ENCODE assay signal across 24 cellular contexts in the genomic region with DNA sequence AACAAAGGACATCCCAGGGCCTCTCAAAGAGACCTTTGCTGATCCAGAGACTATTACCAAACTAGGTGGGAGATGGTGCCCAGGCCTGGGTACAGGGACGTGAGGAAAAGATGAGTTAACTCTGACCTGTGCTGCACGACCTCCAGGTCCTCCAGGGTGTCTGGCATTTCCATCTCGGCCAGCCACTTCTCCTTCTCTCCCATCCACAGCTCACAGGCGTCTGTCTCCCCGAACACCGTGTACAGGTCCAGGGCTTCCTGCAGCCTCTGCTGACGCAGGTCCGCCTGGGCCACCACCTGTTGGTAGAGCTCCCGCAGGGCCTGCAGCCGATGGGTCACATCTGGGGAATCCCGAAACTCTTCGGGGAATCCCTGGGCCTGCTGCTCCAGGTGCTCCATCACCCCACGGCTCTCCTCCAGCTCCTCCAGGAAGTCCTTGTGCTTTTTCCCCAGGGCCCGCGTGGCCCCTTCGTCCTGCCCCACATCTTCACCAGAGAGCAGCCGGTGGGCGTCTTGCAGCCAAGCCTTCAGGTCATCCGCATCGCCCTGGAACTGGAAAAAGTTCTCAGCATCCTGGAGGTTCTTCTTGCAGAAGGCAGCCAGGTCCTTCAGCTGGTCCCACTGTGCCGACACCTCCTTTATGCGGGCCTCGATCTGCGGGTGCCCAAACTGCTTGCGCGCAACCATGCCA.
DNase-seq lines count a peak whose midpoint lies in the region; ATAC-seq, FAIRE-seq and TF ChIP-seq lines count a peak whose summit lies in the region.
"Had no signal": no experiment of that assay in that cellular context is flagged by ENCODE, and none has a peak within 500 bp of the region (broad histone marks: within the 10 kb centered on the region; RNA-seq: fewer than 3 reads in every experiment).

No MANE protein-coding gene starts in this region.

- peaks cover 2% of the 10 kb centered on the region for H3K36me3 Mint-ChIP-seq in chondrocyte (ENCODE audit: low read depth)
- H3K36me3 Mint-ChIP-seq: CD4-positive, CD25-positive, alpha-beta regulatory T cell; CD8-positive, alpha-beta T cell had no signal

- SMC1A ChIA-PET in GM12878 (lab: Charles Lee; ENCODE audit: uncharacterized antibody, unreplicated experiment), result no interaction called here

- RAD21 ChIA-PET in GM12878 (lab: Charles Lee; ENCODE audit: unreplicated experiment), result no interaction called here

- no peak overlapping the region for H3K4me3 ChIP-seq in GM12865 (ENCODE audit: low read depth, low read length)
- H3K4me3 ChIP-seq in GM12878, result no peak overlapping the region
- no peak overlapping the region for H3K4me3 ChIP-seq in SJCRH30
- H3K4me3 ChIP-seq: BLaER1 had no signal

- intact Hi-C loops in GM12878 (cut with micrococcal nuclease; ENCODE audit: unreplicated experiment) (no loop called here), posterior vena cava (cut with DNase I) (no loop called here)

- DNase-seq in GM12865 (ENCODE audit: low read depth), result peak; percentile 24
- no peak for DNase-seq in GM12878 (ENCODE audit: low read depth, low spot score)
- DNase-seq in chondrocyte (ENCODE audit: low spot score), result peak; percentile 85
- peak; percentile 78 for DNase-seq in posterior vena cava (ENCODE audit: low spot score)
- DNase-seq in SKM-1 (lab: John Stamatoyannopoulos, UW; ENCODE audit: unreplicated experiment), result no peak
- DNase-seq in SJCRH30, result no peak
- no peak for DNase-seq in GM10266 (ENCODE audit: extremely low spot score)
- DNase-seq: Caco-2; CD4-positive, CD25-positive, alpha-beta regulatory T cell; CD8-positive, alpha-beta T cell; DMS153; DND-41; GOT3; H7; HCEC 1CT had no signal

- no peak overlapping the region for H3K4me3 Mint-ChIP-seq in chondrocyte (ENCODE audit: unreplicated experiment)
- H3K4me3 Mint-ChIP-seq: B cell; CD4-positive, CD25-positive, alpha-beta regulatory T cell; CD8-positive, alpha-beta T cell had no signal

- H3K27ac Mint-ChIP-seq in chondrocyte (ENCODE audit: unreplicated experiment), result no peak overlapping the region
- H3K27ac Mint-ChIP-seq: B cell; CD4-positive, CD25-positive, alpha-beta regulatory T cell; CD8-positive, alpha-beta T cell had no signal

- 48% methylated on average over 26 of the region's 26 CpGs for WGBS in GM12878 (ENCODE audit: insufficient coverage, insufficient replicate concordance, low lambda C conversion rate, missing lambda C conversion rate)

- CTCF ChIA-PET in GM12878 (lab: Yijun Ruan, JAX), result interaction anchor here (0.8 to 0.9 kb wide), 2 partner anchors 124 to 156 kb away, joined by 3 read pairs; no protein-coding TSS in a partner anchor

- no peak overlapping the region for H2AFZ ChIP-seq in GM12878 (ENCODE audit: control insufficient read depth, low read depth, low read length)

- H3K4me1 ChIP-seq in GM12878 (ENCODE audit: control insufficient read depth, insufficient read depth, low read length), result no peaks in the 10 kb centered on the region
- no peaks in the 10 kb centered on the region for H3K4me1 ChIP-seq in SJCRH30
- H3K4me1 ChIP-seq: BLaER1, Caco-2 had no signal

- H3K4me2 ChIP-seq in GM12878 (ENCODE audit: control insufficient read depth, insufficient read depth), result no peak overlapping the region
- H3K4me2 ChIP-seq: BLaER1 had no signal

- BruUV-seq in GM12878 (replicated peaks; lab: Mats Ljungman, UMichigan), result no TSS peak

- H3K9me3 Mint-ChIP-seq in chondrocyte (ENCODE audit: low read depth), result no peaks in the 10 kb centered on the region
- H3K9me3 Mint-ChIP-seq: CD8-positive, alpha-beta T cell had no signal

- H3K79me2 ChIP-seq in GM12878 (ENCODE audit: control insufficient read depth, insufficient read depth, low read length), result no peaks in the 10 kb centered on the region

- no peaks in the 10 kb centered on the region for H4K20me1 ChIP-seq in GM12878 (ENCODE audit: control insufficient read depth, insufficient read depth)
- H4K20me1 ChIP-seq: BLaER1 had no signal

- H3K9me3 ChIP-seq in GM12878 (replicated peaks; ENCODE audit: control insufficient read depth, insufficient read depth, low read length) (no peaks in the 10 kb centered on the region), SJCRH30 (replicated peaks) (no peaks in the 10 kb centered on the region)
- H3K9me3 ChIP-seq: BLaER1, Caco-2 had no signal

- FAIRE-seq in GM12878 (lab: Jason Lieb, UNC), result no peak
- FAIRE-seq: A204.1, G401.6, GM12892, GM19239 had no signal

- POLR2A ChIA-PET in GM12878 (lab: Charles Lee), result interaction anchor here (0.6 kb wide), 1 partner anchor 111 kb away, joined by 3 read pairs; no protein-coding TSS in a partner anchor

- no peak overlapping the region for H3K9ac ChIP-seq in GM12878 (ENCODE audit: control insufficient read depth, insufficient read depth, low read length)
- H3K9ac ChIP-seq: BLaER1 had no signal

- peaks cover 25% of the 10 kb centered on the region for H3K4me1 Mint-ChIP-seq in chondrocyte (ENCODE audit: low read depth)
- H3K4me1 Mint-ChIP-seq: B cell had no signal

- H3K27ac ChIP-seq in GM12878 (ENCODE audit: control insufficient read depth, insufficient read depth), result no peak overlapping the region
- H3K27ac ChIP-seq in SJCRH30, result no peak overlapping the region
- H3K27ac ChIP-seq: 22Rv1, BLaER1, C4-2B had no signal

- no peak for TF ChIP-seq POLR2A in GM12878 (IDR thresholded peaks at IDR 0.05; ENCODE audit: low read depth, low read length)

- H3K27me3 ChIP-seq in GM12878 (replicated peaks in 1 of 2; ENCODE audit: control insufficient read depth in 2 of 2, insufficient read depth in 2 of 2, low read length in 1 of 2), result no peaks in the 10 kb centered on the region; a peak in 2 of 4 replicates
- no peaks in the 10 kb centered on the region for H3K27me3 ChIP-seq in SJCRH30
- H3K27me3 ChIP-seq: BLaER1 had no signal

- no peak for TF ChIP-seq CTCF in GM12865 (IDR thresholded peaks at IDR 0.05; ENCODE audit: insufficient read depth, low read depth, low read length, missing control alignments)
- no peak for TF ChIP-seq CTCF in GM12878 (IDR thresholded peaks at IDR 0.05 in 2 of 3, conservative IDR thresholded peaks at IDR 0.05 in 1 of 3; ENCODE audit: control insufficient read depth in 2 of 3, extremely low read depth in 1 of 3, insufficient read depth in 1 of 3, low read depth in 3 of 3, low read length in 3 of 3)
- TF ChIP-seq CTCF in chondrocyte (IDR thresholded peaks at IDR 0.05), result no peak
- no peak for TF ChIP-seq CTCF in GM10266 (IDR thresholded peaks at IDR 0.05; ENCODE audit: control insufficient read depth, insufficient read depth, low read depth, missing control alignments)

- in situ Hi-C loops in GM12878 (cut with MboI), result no loop called here

- no peaks in the 10 kb centered on the region for H3K27me3 Mint-ChIP-seq in chondrocyte (ENCODE audit: low read depth)

- TF ChIP-seq EP300 in GM12878 (IDR thresholded peaks at IDR 0.05; ENCODE audit: borderline replicate concordance in 1 of 2, control insufficient read depth in 1 of 2, low read depth in 2 of 2, low read length in 2 of 2), result no peak

- no peak for TF ChIP-seq RAD21 in GM12878 (IDR thresholded peaks at IDR 0.05; ENCODE audit: insufficient read depth, low read depth, low read length)

- ATAC-seq in GM12878 (peak; percentile 54), GM21576 (IDR thresholded peaks at IDR 0.05; ENCODE audit: unreplicated experiment) (no peak)
- ATAC-seq: CD8-positive, alpha-beta T cell had no signal

- H3K36me3 ChIP-seq in GM12878 (ENCODE audit: control insufficient read depth in 2 of 2, insufficient read depth in 2 of 2, low read length in 1 of 2) (no peaks in the 10 kb centered on the region), SJCRH30 (no peaks in the 10 kb centered on the region)
- H3K36me3 ChIP-seq: BLaER1 had no signal

TF ChIP-seq in GM12878, 131 proteins besides CTCF, POLR2A, EP300 and RAD21 (continues in another document):
- TF ChIP-seq EZH2 (IDR thresholded peaks at IDR 0.05; ENCODE audit: borderline replicate concordance, control insufficient read depth, low read depth, low read length), result no peak
- TF ChIP-seq NR2F1 (conservative IDR thresholded peaks at IDR 0.05), result no peak
- TF ChIP-seq ASH2L (IDR thresholded peaks at IDR 0.05; ENCODE audit: borderline replicate concordance, low read depth), result no peak
- TF ChIP-seq, protein P1, sequence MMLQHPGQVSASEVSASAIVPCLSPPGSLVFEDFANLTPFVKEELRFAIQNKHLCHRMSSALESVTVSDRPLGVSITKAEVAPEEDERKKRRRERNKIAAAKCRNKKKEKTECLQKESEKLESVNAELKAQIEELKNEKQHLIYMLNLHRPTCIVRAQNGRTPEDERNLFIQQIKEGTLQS (IDR thresholded peaks at IDR 0.05; ENCODE audit: borderline replicate concordance, extremely low read depth, low read depth, low read length), result no peak
- TF ChIP-seq STAT1 (conservative IDR thresholded peaks at IDR 0.05), result no peak
- no peak for TF ChIP-seq NRF1 (conservative IDR thresholded peaks at IDR 0.05; ENCODE audit: low read depth, low read length)
- TF ChIP-seq BRCA1 (IDR thresholded peaks at IDR 0.05; ENCODE audit: low read depth, low read length), result no peak
- TF ChIP-seq YY1 (IDR thresholded peaks at IDR 0.05; ENCODE audit: low read depth, low read length), result no peak
- no peak for TF ChIP-seq SMC3 (IDR thresholded peaks at IDR 0.05; ENCODE audit: borderline replicate concordance, low read length)
- no peak for TF ChIP-seq MYC (IDR thresholded peaks at IDR 0.05; ENCODE audit: insufficient read depth, insufficient read length, insufficient replicate concordance, low read length, severe bottlenecking)
- TF ChIP-seq RELA (IDR thresholded peaks at IDR 0.05; ENCODE audit: borderline replicate concordance, partially characterized antibody), result no peak
- no peak for TF ChIP-seq ZSCAN29 (IDR thresholded peaks at IDR 0.05)
- TF ChIP-seq ZNF207 (IDR thresholded peaks at IDR 0.05; ENCODE audit: borderline replicate concordance), result no peak

Comparison
In these comparisons a context has a peak if more than half of its experiments do, and no peak if none do; other contexts are left out.
1. DNase-seq: peak in GM12865 (single experiment), chondrocyte (single experiment) and posterior vena cava (single experiment); none in GM12878 (single experiment), SKM-1 (single experiment), SJCRH30 (0 of 2) and GM10266 (single experiment).